In the genomic region with DNA sequence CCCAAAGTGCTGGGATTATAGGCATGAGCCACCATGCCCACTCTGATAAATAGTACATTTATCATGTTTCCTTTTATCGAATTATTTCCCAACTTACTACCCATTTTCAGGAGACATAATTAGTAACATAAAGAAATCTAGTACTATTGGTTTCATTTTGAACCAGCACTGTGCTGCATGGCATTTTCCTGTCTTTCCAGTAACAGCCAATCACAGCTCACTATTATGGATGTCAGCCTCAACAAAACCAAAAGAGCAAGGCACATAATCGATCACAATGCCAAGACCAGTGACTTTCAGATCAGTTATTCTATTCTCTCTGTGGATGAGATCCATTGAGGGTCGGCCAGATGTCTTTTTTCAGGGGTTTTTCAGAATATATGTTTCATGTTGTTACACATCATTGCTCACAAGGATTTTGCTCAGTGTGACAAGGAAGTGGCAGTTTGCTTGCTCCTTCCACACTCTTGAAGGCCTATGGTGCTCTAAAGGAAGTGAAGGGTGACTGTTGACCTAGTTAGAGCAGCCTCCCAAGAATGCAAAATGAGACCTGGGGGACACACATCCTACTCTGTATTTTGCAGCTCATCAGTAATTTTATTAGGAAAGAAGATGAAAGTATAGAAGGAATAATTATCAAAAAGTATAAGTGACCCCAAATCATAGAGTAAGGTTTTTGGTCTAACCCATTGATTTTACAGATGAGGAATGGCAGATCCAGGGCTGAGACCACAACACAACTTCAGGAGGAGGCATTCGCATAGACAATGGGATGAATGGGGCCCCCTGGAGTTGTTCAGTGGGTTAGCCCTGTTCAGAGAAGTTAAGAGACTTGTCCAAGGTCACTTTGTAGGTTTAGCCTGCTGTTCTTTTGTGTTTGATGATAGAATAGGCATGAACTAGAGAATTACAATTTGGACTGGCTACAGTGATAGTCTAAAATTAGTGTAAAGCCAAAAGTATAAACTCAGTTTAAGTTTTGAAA, we compare ENCODE assay signal across 17 cellular contexts.
DNase-seq lines count a peak whose midpoint lies in the region; FAIRE-seq and TF ChIP-seq lines count a peak whose summit lies in the region.
"Had no signal": no experiment of that assay in that cellular context is flagged by ENCODE, and none has a peak within 500 bp of the region (broad histone marks: within the 10 kb centered on the region; RNA-seq: fewer than 3 reads in every experiment).

No MANE protein-coding gene starts in this region.

- H3K4me2 ChIP-seq in DOHH2 (ENCODE audit: low read length) = peak overlapping the region; percentile 21
- peak overlapping the region; percentile 41 for H3K4me2 ChIP-seq in OCI-LY7 (ENCODE audit: low read length)

- H2AFZ ChIP-seq in OCI-LY7 (ENCODE audit: low read length) = peak overlapping the region; percentile 47; the same call in 1 of the 2 replicates

- no peaks in the 10 kb centered on the region for H3K36me3 ChIP-seq in DOHH2 (ENCODE audit: control insufficient read depth, low read length)
- no peaks in the 10 kb centered on the region for H3K36me3 ChIP-seq in OCI-LY7 (ENCODE audit: insufficient read depth, low read length)
- H3K36me3 ChIP-seq in effector memory CD4-positive, alpha-beta T cell (ENCODE audit: control insufficient read depth, insufficient read depth, low read length) = no peaks in the 10 kb centered on the region
- no peaks in the 10 kb centered on the region for H3K36me3 ChIP-seq in small intestine (ENCODE audit: control insufficient read depth in 2 of 2, insufficient read depth in 2 of 2, low read length in 2 of 2)

- H3K79me2 ChIP-seq in DOHH2 (ENCODE audit: control insufficient read depth, low read length) (no peaks in the 10 kb centered on the region), OCI-LY7 (ENCODE audit: insufficient read depth, low read depth, low read length) (no peaks in the 10 kb centered on the region)

- POLR2A ChIA-PET in OCI-LY7 (lab: Charles Lee) = no interaction called here

- H3K27ac ChIP-seq in DOHH2 (ENCODE audit: low read depth, low read length) (no peak overlapping the region), OCI-LY7 (ENCODE audit: low read depth, low read length, poor library complexity, severe bottlenecking) (no peak overlapping the region), small intestine (ENCODE audit: low read depth in 1 of 2, low read length in 1 of 2) (no peak overlapping the region)
- peak overlapping the region; percentile 23 for H3K27ac ChIP-seq in effector memory CD4-positive, alpha-beta T cell (ENCODE audit: insufficient read depth, low read length, poor library complexity, severe bottlenecking)

- H3K4me1 ChIP-seq in DOHH2 (ENCODE audit: control insufficient read depth, low read length) = peaks cover 29% of the 10 kb centered on the region
- H3K4me1 ChIP-seq in OCI-LY7 (ENCODE audit: insufficient read depth, low read length, poor library complexity, severe bottlenecking) = peaks cover 23% of the 10 kb centered on the region
- H3K4me1 ChIP-seq in effector memory CD4-positive, alpha-beta T cell (ENCODE audit: control insufficient read depth, insufficient read depth, low read length, poor library complexity, severe bottlenecking) = peaks cover 13% of the 10 kb centered on the region
- peaks cover 0 to 2% of the 10 kb centered on the region in 2 donors for H3K4me1 ChIP-seq in small intestine (ENCODE audit: control insufficient read depth in 2 of 2, insufficient read depth in 1 of 2, low read depth in 1 of 2, low read length in 1 of 2)

- H3K27me3 ChIP-seq in DOHH2 (ENCODE audit: control insufficient read depth, low read length) (no peaks in the 10 kb centered on the region), small intestine (ENCODE audit: control insufficient read depth in 2 of 2, insufficient read depth in 2 of 2, low read length in 2 of 2) (no peaks in the 10 kb centered on the region)
- H3K27me3 ChIP-seq in effector memory CD4-positive, alpha-beta T cell (replicated peaks; ENCODE audit: control insufficient read depth, insufficient read depth, low read length, poor library complexity, severe bottlenecking) = no peaks in the 10 kb centered on the region

- intact Hi-C loops in OCI-LY7 (cut with micrococcal nuclease; ENCODE audit: unreplicated experiment) = no loop called here

- H4K20me1 ChIP-seq in DOHH2 (ENCODE audit: control insufficient read depth, insufficient read depth, low read depth, low read length) (no peaks in the 10 kb centered on the region), OCI-LY7 (ENCODE audit: insufficient read depth, low read length) (no peaks in the 10 kb centered on the region)

- FAIRE-seq in small intestine (lab: Jason Lieb, UNC) = no peak
- FAIRE-seq: islet of Langerhans, K562 had no signal

- H3K9me3 ChIP-seq in DOHH2 (ENCODE audit: control insufficient read depth, insufficient read depth, low read length) (no peaks in the 10 kb centered on the region), OCI-LY7 (ENCODE audit: low read length) (no peaks in the 10 kb centered on the region), small intestine (ENCODE audit: control insufficient read depth, low read depth) (no peaks in the 10 kb centered on the region)
- H3K9me3 ChIP-seq in effector memory CD4-positive, alpha-beta T cell (ENCODE audit: control insufficient read depth, low read length) = no peaks in the 10 kb centered on the region

- CTCF ChIA-PET in OCI-LY7 (lab: Charles Lee; ENCODE audit: unreplicated experiment) = no interaction called here

- no peaks in the 10 kb centered on the region for H3K9me2 ChIP-seq in DOHH2 (replicated peaks; ENCODE audit: control insufficient read depth, low read length)
- no peaks in the 10 kb centered on the region for H3K9me2 ChIP-seq in OCI-LY7 (ENCODE audit: insufficient read depth, low read length)

- DNase-seq in OCI-LY7 (ENCODE audit: low spot score) = peak; percentile 60
- DNase-seq in effector memory CD4-positive, alpha-beta T cell = no peak
- peak; percentile 27 for DNase-seq in small intestine
- DNase-seq in hepatic stellate cell (ENCODE audit: low spot score) = no peak
- DNase-seq in RPMI8226 = no peak
- DNase-seq in HPDE6-E6E7 (ENCODE audit: extremely low spot score) = no peak
- DNase-seq: activated B cell treated with CpG ODN at 0.5 μM for 24 hours; activated CD8-positive, alpha-beta memory T cell treated with anti-CD3 and anti-CD28 coated beads, Interleukin-2, amount 50 U/mL, for 4 hours; activated naive CD4-positive, alpha-beta T cell treated with anti-CD3 and anti-CD28 coated beads for 36 hours; C1 segment of cervical spinal cord; erythroblast; NCI-H1105; NCI-H2171 treated with DMSO at 0.1 percent for 48 hours; NCI-H82 had no signal

- H3F3A ChIP-seq in DOHH2 (ENCODE audit: control insufficient read depth, insufficient read depth) = no peaks in the 10 kb centered on the region

- TF ChIP-seq CTCF in DOHH2 (IDR thresholded peaks at IDR 0.05; ENCODE audit: low read depth, low read length, poor library complexity, severe bottlenecking) (no peak), OCI-LY7 (conservative IDR thresholded peaks at IDR 0.05; ENCODE audit: low read length) (0 out of 2 replicates have a peak, but pooled peaks have one; percentile 33)

- BruUV-seq in OCI-LY7 (replicated peaks; lab: Mats Ljungman, UMichigan) = no TSS peak

- H3K4me3 ChIP-seq in DOHH2 (ENCODE audit: low read length) (no peak overlapping the region), OCI-LY7 (ENCODE audit: low read depth, low read length, poor library complexity, severe bottlenecking) (no peak overlapping the region), small intestine (ENCODE audit: low read depth in 1 of 2, low read length in 2 of 2) (no peak overlapping the region)
- peak overlapping the region; percentile 18 for H3K4me3 ChIP-seq in effector memory CD4-positive, alpha-beta T cell (ENCODE audit: insufficient read depth, low read depth, low read length, poor library complexity, severe bottlenecking)
- H3K4me3 ChIP-seq: K562 had no signal

- 71 to 87% (median 75%) methylated on average over 4 of the region's 4 CpGs for WGBS in small intestine, 3 donors

Comparison
In these comparisons a context has a peak if more than half of its experiments do, and no peak if none do; other contexts are left out.
1. DNase-seq: peak in OCI-LY7 (single experiment) and small intestine (single experiment); none in effector memory CD4-positive, alpha-beta T cell (0 of 3), hepatic stellate cell (single experiment), RPMI8226 (single experiment) and HPDE6-E6E7 (single experiment).